In genomic region chr5:43700591-43700990, GRCh38 we compare ENCODE assay signal across 1 cellular context.
TF ChIP-seq lines count a peak whose summit lies in the region.

No MANE protein-coding gene starts in this region.

TF ChIP-seq in HepG2, 621 proteins besides CTCF, POLR2A, EP300 and RAD21 (continued from another document):
- TF ChIP-seq ZNF34 (CRISPR knock-in tag; IDR thresholded peaks at IDR 0.05; ENCODE audit: borderline replicate concordance), result no peak
- TF ChIP-seq ZNF619 (CRISPR knock-in tag; IDR thresholded peaks at IDR 0.05), result no peak
- TF ChIP-seq ZNF407 (CRISPR knock-in tag; IDR thresholded peaks at IDR 0.05; ENCODE audit: not compliant biosample characterization), result no peak
- TF ChIP-seq TFDP2 (CRISPR knock-in tag; IDR thresholded peaks at IDR 0.05), result no peak
- no peak for TF ChIP-seq SPEN (CRISPR knock-in tag; IDR thresholded peaks at IDR 0.05; ENCODE audit: low read depth)
- TF ChIP-seq ZNF512B (CRISPR knock-in tag; IDR thresholded peaks at IDR 0.05; ENCODE audit: borderline replicate concordance), result no peak
- TF ChIP-seq JARID2 (CRISPR knock-in tag; IDR thresholded peaks at IDR 0.05; ENCODE audit: insufficient replicate concordance), result no peak
- no peak for TF ChIP-seq CHD2 (IDR thresholded peaks at IDR 0.05; ENCODE audit: low read depth, low read length)
- TF ChIP-seq ZFP82 (CRISPR knock-in tag; IDR thresholded peaks at IDR 0.05; ENCODE audit: borderline replicate concordance), result no peak
- no peak for TF ChIP-seq ZNF24 (IDR thresholded peaks at IDR 0.05)
- no peak for TF ChIP-seq HNRNPLL (IDR thresholded peaks at IDR 0.05; ENCODE audit: low read depth, low read length, poor library complexity, severe bottlenecking)
- no peak for TF ChIP-seq MTERF4 (CRISPR knock-in tag; IDR thresholded peaks at IDR 0.05)
